Comparison of ENCODE assay signal across 33 cellular contexts in genomic region chr20:6495907-6496306, GRCh38.
"Had no signal": no experiment of that assay in that cellular context is flagged by ENCODE, and none has a peak within 500 bp of the region (broad histone marks: within the 10 kb centered on the region; RNA-seq: fewer than 3 reads in every experiment).

No MANE protein-coding gene starts in this region.

- H3K27me3 Mint-ChIP-seq: activated B cell treated with CpG ODN at 0.5 μM for 24 hours; activated CD4-positive, alpha-beta memory T cell treated with anti-CD3 and anti-CD28 coated beads for 36 hours; activated CD4-positive, alpha-beta T cell treated with anti-CD3 and anti-CD28 coated beads, Interleukin-2, amount 10 ng/mL, durations not matched to agents 24 days and 14 days; activated CD8-positive, alpha-beta T cell treated with anti-CD3 and anti-CD28 coated beads for 36 hours; activated naive CD4-positive, alpha-beta T cell treated with anti-CD3 and anti-CD28 coated beads, Interleukin-2, amount 10 ng/mL, durations not matched to agents 7 days and 5 days; activated naive CD4-positive, alpha-beta T cell treated with anti-CD3 and anti-CD28 coated beads, Interleukin-2, amount 50 U/mL, for 24 hours; activated naive CD8-positive, alpha-beta T cell treated with anti-CD3 and anti-CD28 coated beads, Interleukin-2, amount 10 ng/mL, durations not matched to agents 7 days and 5 days; activated T-helper 17 cell treated with anti-CD3 and anti-CD28 coated beads, Interleukin-2, amount 50 U/mL, for 72 hours had no signal

- H3K36me3 ChIP-seq: ascending aorta had no signal

- H3K4me3 Mint-ChIP-seq: activated B cell treated with CpG ODN at 0.5 μM for 24 hours; activated CD4-positive, alpha-beta memory T cell treated with anti-CD3 and anti-CD28 coated beads for 36 hours; activated CD4-positive, alpha-beta T cell treated with anti-CD3 and anti-CD28 coated beads, Interleukin-2, amount 10 ng/mL, durations not matched to agents 24 days and 14 days; activated CD8-positive, alpha-beta T cell treated with anti-CD3 and anti-CD28 coated beads for 36 hours; activated naive CD4-positive, alpha-beta T cell treated with anti-CD3 and anti-CD28 coated beads, Interleukin-2, amount 10 ng/mL, durations not matched to agents 7 days and 5 days; activated naive CD4-positive, alpha-beta T cell treated with anti-CD3 and anti-CD28 coated beads, Interleukin-2, amount 50 U/mL, for 24 hours; activated naive CD8-positive, alpha-beta T cell; activated naive CD8-positive, alpha-beta T cell treated with anti-CD3 and anti-CD28 coated beads, Interleukin-2, amount 10 ng/mL, durations not matched to agents 7 days and 5 days; activated naive CD8-positive, alpha-beta T cell treated with anti-CD3 and anti-CD28 coated beads, Interleukin-2, amount 50 U/mL, for 24 hours; activated T-cell treated with anti-CD3 and anti-CD28 coated beads, Interleukin-2, amount 50 U/mL, for 4 hours; activated T-cell treated with anti-CD3 and anti-CD28 coated beads, Interleukin-2, amount 50 U/mL, for 72 hours; activated T-helper 1 cell treated with anti-CD3 and anti-CD28 coated beads, Interleukin-12 subunit alpha, Interleukin-12 subunit beta, Interleukin-2, Interleukin-4 antibody, amounts not matched to agents 30 ng/mL and 10 ng/mL and 1 ng/mL, durations not matched to agents 14 hours and 24 hours and 36 hours; activated T-helper 17 cell treated with anti-CD3 and anti-CD28 coated beads, Interleukin-2, amount 50 U/mL, for 72 hours; brain; T-helper 1 cell treated with Interleukin-12 subunit alpha and Interleukin-12 subunit beta and Interleukin-4 antibody, amounts not matched to agents 30 μg/mL and 1 μg/mL, for 36 hours; T-helper 2 cell treated with Interferon-gamma antibody and Interleukin-4, amounts not matched to agents 5 μg/mL and 100 μg/mL, for 36 hours had no signal

- DNase-seq: activated B cell treated with CpG ODN at 0.5 μM for 24 hours; activated CD4-positive, alpha-beta memory T cell treated with anti-CD3 and anti-CD28 coated beads for 36 hours; activated CD4-positive, alpha-beta T cell treated with anti-CD3 and anti-CD28 coated beads for 4 hours; activated CD4-positive, alpha-beta T cell treated with anti-CD3 and anti-CD28 coated beads, Interleukin-2, amount 10 ng/mL, durations not matched to agents 24 days and 14 days; activated CD4-positive, alpha-beta T cell treated with anti-CD3 and anti-CD28 coated beads, Interleukin-2, amount 50 U/mL, for 1 hour; activated CD4-positive, alpha-beta T cell treated with anti-CD3 and anti-CD28 coated beads, Interleukin-2, amount 50 U/mL, for 4 hours; activated CD4-positive, CD25-positive, alpha-beta regulatory T cell treated with anti-CD3 and anti-CD28 coated beads, Interleukin-2, amount 50 U/mL, for 72 hours; activated CD8-positive, alpha-beta memory T cell treated with anti-CD3 and anti-CD28 coated beads, Interleukin-2, amount 50 U/mL, for 4 hours; activated CD8-positive, alpha-beta T cell treated with anti-CD3 and anti-CD28 coated beads for 36 hours; activated gamma-delta T cell; activated naive CD4-positive, alpha-beta T cell treated with anti-CD3 and anti-CD28 coated beads, Interleukin-2, amount 10 ng/mL, durations not matched to agents 7 days and 5 days; activated naive CD4-positive, alpha-beta T cell treated with Interleukin-2 at 50 U/mL for 16 hours; activated naive CD8-positive, alpha-beta T cell treated with anti-CD3 and anti-CD28 coated beads, Interleukin-2, amount 10 ng/mL, durations not matched to agents 7 days and 5 days; activated naive CD8-positive, alpha-beta T cell treated with anti-CD3 and anti-CD28 coated beads, Interleukin-2, amount 50 U/mL, for 24 hours; activated T-cell treated with anti-CD3 and anti-CD28 coated beads for 4 hours; activated T-cell treated with anti-CD3 and anti-CD28 coated beads, Interleukin-2, amount 50 U/mL, for 1 hour; activated T-cell treated with anti-CD3 and anti-CD28 coated beads, Interleukin-2, amount 50 U/mL, for 4 hours; activated T-cell treated with anti-CD3 and anti-CD28 coated beads, Interleukin-2, amount 50 U/mL, for 72 hours; amygdala; anterior cingulate cortex; central memory CD4-positive, alpha-beta T cell; T-helper 1 cell; T-helper 2 cell; T-helper 9 cell had no signal

- H3K36me3 Mint-ChIP-seq: activated CD4-positive, alpha-beta memory T cell treated with anti-CD3 and anti-CD28 coated beads for 36 hours; activated naive CD4-positive, alpha-beta T cell treated with anti-CD3 and anti-CD28 coated beads, Interleukin-2, amount 10 ng/mL, durations not matched to agents 7 days and 5 days; activated naive CD4-positive, alpha-beta T cell treated with anti-CD3 and anti-CD28 coated beads, Interleukin-2, amount 50 U/mL, for 24 hours; activated naive CD8-positive, alpha-beta T cell; activated naive CD8-positive, alpha-beta T cell treated with anti-CD3 and anti-CD28 coated beads, Interleukin-2, amount 10 ng/mL, durations not matched to agents 7 days and 5 days; brain had no signal

- H3K9me3 ChIP-seq: ascending aorta had no signal

- H3K27ac Mint-ChIP-seq: activated B cell treated with CpG ODN at 0.5 μM for 24 hours; activated CD4-positive, alpha-beta memory T cell treated with anti-CD3 and anti-CD28 coated beads for 36 hours; activated CD4-positive, alpha-beta T cell treated with anti-CD3 and anti-CD28 coated beads, Interleukin-2, amount 10 ng/mL, durations not matched to agents 24 days and 14 days; activated CD8-positive, alpha-beta T cell treated with anti-CD3 and anti-CD28 coated beads for 36 hours; activated naive CD4-positive, alpha-beta T cell treated with anti-CD3 and anti-CD28 coated beads, Interleukin-2, amount 10 ng/mL, durations not matched to agents 7 days and 5 days; activated naive CD4-positive, alpha-beta T cell treated with anti-CD3 and anti-CD28 coated beads, Interleukin-2, amount 50 U/mL, for 24 hours; activated naive CD8-positive, alpha-beta T cell; activated naive CD8-positive, alpha-beta T cell treated with anti-CD3 and anti-CD28 coated beads, Interleukin-2, amount 10 ng/mL, durations not matched to agents 7 days and 5 days; activated naive CD8-positive, alpha-beta T cell treated with anti-CD3 and anti-CD28 coated beads, Interleukin-2, amount 50 U/mL, for 24 hours; activated T-cell treated with anti-CD3 and anti-CD28 coated beads, Interleukin-2, amount 50 U/mL, for 72 hours; activated T-helper 1 cell treated with anti-CD3 and anti-CD28 coated beads, Interleukin-12 subunit alpha, Interleukin-12 subunit beta, Interleukin-2, Interleukin-4 antibody, amounts not matched to agents 30 ng/mL and 10 ng/mL and 1 ng/mL, durations not matched to agents 14 hours and 24 hours and 36 hours; activated T-helper 17 cell treated with anti-CD3 and anti-CD28 coated beads, Interleukin-2, amount 50 U/mL, for 72 hours; brain; T-helper 1 cell treated with Interleukin-12 subunit alpha and Interleukin-12 subunit beta and Interleukin-4 antibody, amounts not matched to agents 30 μg/mL and 1 μg/mL, for 36 hours; T-helper 2 cell treated with Interferon-gamma antibody and Interleukin-4, amounts not matched to agents 5 μg/mL and 100 μg/mL, for 36 hours had no signal

- H3K4me3 ChIP-seq: ascending aorta had no signal

- H3K9me3 Mint-ChIP-seq: activated CD4-positive, alpha-beta T cell treated with anti-CD3 and anti-CD28 coated beads, Interleukin-2, amount 10 ng/mL, durations not matched to agents 24 days and 14 days; activated CD8-positive, alpha-beta T cell treated with anti-CD3 and anti-CD28 coated beads for 36 hours; activated naive CD8-positive, alpha-beta T cell treated with anti-CD3 and anti-CD28 coated beads, Interleukin-2, amount 10 ng/mL, durations not matched to agents 7 days and 5 days; activated naive CD8-positive, alpha-beta T cell treated with anti-CD3 and anti-CD28 coated beads, Interleukin-2, amount 50 U/mL, for 24 hours had no signal

- H3K27me3 ChIP-seq: ascending aorta had no signal

- H3K4me1 ChIP-seq: ascending aorta had no signal

- H3K27ac ChIP-seq: ascending aorta, VCaP had no signal

- H3K4me1 Mint-ChIP-seq: activated B cell treated with CpG ODN at 0.5 μM for 24 hours; activated CD4-positive, alpha-beta T cell treated with anti-CD3 and anti-CD28 coated beads, Interleukin-2, amount 10 ng/mL, durations not matched to agents 24 days and 14 days; activated naive CD4-positive, alpha-beta T cell treated with anti-CD3 and anti-CD28 coated beads, Interleukin-2, amount 10 ng/mL, durations not matched to agents 7 days and 5 days; activated naive CD4-positive, alpha-beta T cell treated with anti-CD3 and anti-CD28 coated beads, Interleukin-2, amount 50 U/mL, for 24 hours; activated naive CD8-positive, alpha-beta T cell treated with anti-CD3 and anti-CD28 coated beads, Interleukin-2, amount 10 ng/mL, durations not matched to agents 7 days and 5 days; activated naive CD8-positive, alpha-beta T cell treated with anti-CD3 and anti-CD28 coated beads, Interleukin-2, amount 50 U/mL, for 24 hours; activated T-helper 17 cell treated with anti-CD3 and anti-CD28 coated beads, Interleukin-2, amount 50 U/mL, for 72 hours had no signal
